8 cellular contexts compared by ENCODE assay signal in the genomic region with DNA sequence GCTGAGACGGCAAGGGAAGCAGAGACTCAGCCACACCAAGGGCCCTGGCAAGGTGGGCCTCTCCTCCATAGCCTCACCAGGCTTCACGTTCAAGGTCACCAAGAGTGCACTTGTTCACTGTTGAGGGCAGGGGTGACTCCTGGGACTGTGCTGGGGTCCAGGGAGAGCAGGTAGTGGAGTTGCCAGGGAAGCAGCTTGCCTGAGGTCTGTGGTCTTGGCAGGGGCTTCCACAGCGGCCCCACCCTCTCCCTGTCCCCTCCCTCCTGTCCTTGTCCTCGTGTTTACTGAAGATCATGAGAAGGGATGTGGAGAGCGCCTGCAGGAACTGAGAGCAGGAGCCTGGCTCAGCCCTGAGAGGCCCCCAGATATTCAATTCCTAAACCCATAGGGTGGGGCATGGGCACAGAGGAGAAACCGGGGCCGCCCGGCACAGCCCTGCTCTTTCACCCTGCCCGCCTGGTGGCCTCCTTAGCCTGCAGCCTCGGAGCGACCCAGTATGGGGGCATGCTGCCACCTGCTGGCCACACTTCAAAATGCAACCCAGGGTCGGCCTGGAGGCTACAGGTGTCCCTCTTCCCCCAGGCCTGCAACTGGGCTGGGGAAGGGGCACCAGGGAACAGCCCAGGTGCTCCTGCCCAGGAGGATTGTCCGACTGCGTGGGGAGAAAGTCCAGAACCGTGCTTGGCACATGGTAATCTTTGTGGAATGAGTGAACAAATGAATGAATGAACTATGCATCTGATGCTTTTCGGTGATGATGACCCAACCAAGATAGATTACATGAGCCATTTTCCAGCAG. TPM values are rescaled to one million over a fixed set of nuclear protein-coding genes. Genes with fewer than 3 reads are reported as not detected.
A peak's percentile ranks its signal among the peaks of the same experiment; 100 is the strongest.
DNase-seq lines count a peak whose midpoint lies in the region; ATAC-seq and TF ChIP-seq lines count a peak whose summit lies in the region.
"Not testable (repeated sequence)": the region's sequence is repeated elsewhere in the genome, so short reads cannot be mapped to it uniquely, and the experiment has no call there.

No MANE protein-coding gene starts in this region.

- not testable (repeated sequence) for H3K27ac Mint-ChIP-seq in WTC11, immature natural killer cell

- not testable (repeated sequence) for H3K4me3 Mint-ChIP-seq in WTC11
- H3K4me3 Mint-ChIP-seq in immature natural killer cell: peak overlapping the region in 1 of 5 donors; percentile 52

- not testable (repeated sequence) for H3K36me3 ChIP-seq in brain microvascular endothelial cell (replicated peaks)

- CTCF ChIA-PET in WTC11 (lab: Charles Lee): interaction anchor here (0.7 to 2.1 kb wide), 20 partner anchors 13 to 515 kb away, joined by 3 to 61 read pairs (median 5); no protein-coding TSS in a partner anchor

- in situ Hi-C loops in ACHN (cut with HindIII; ENCODE audit: low pct_ligation_motif_present, low pct_unique_long_range_greater_than_20kb, low sequenced_read_pairs); brain microvascular endothelial cell (cut with HindIII; ENCODE audit: low pct_ligation_motif_present, low sequenced_read_pairs): not testable (repeated sequence)

- not testable (repeated sequence) for H3K36me3 Mint-ChIP-seq in WTC11, immature natural killer cell

- not testable (repeated sequence) for H3K4me3 ChIP-seq in brain microvascular endothelial cell (ENCODE audit: low read depth, low read length)

- TF ChIP-seq CTCF in WTC11 (IDR thresholded peaks at IDR 0.05): peak; percentile 83
- TF ChIP-seq CTCF in brain microvascular endothelial cell (IDR thresholded peaks at IDR 0.05; ENCODE audit: low read depth, low read length, missing control alignments): peak; percentile 87

- H3K27me3 Mint-ChIP-seq in WTC11 (ENCODE audit: low read depth); immature natural killer cell (ENCODE audit: low read depth in 3 of 3): not testable (repeated sequence)

- DNase-seq in ACHN (peak; percentile 81), NCI-H2227 treated with DMSO at 0.1 percent for 48 hours (lab: John Stamatoyannopoulos, UW) (peak; percentile 38), WTC11 (ENCODE audit: low spot score) (peak; percentile 97), brain microvascular endothelial cell (peak; percentile 70), immature natural killer cell (peak; percentile 73 to 79 (median 74))
- peak; percentile 88 for DNase-seq in stimulated activated CD4-positive, alpha-beta T cell treated with anti-CD3 and anti-CD28 coated beads, Interleukin-12 subunit alpha, Interleukin-12 subunit beta, amount 100 ng/mL, for 4 hours

- H3K27me3 ChIP-seq in brain microvascular endothelial cell (replicated peaks): not testable (repeated sequence)

- peak; percentile 77 for ATAC-seq in GM18858 (IDR thresholded peaks at IDR 0.05; ENCODE audit: unreplicated experiment)
- peak; percentile 81 for ATAC-seq in HG03097 (IDR thresholded peaks at IDR 0.05; ENCODE audit: low FRiP score, unreplicated experiment)
- peak; percentile 78 for ATAC-seq in WTC11

- POLR2A ChIA-PET in WTC11 (lab: Charles Lee): not testable (repeated sequence)

- H3K27ac ChIP-seq in brain microvascular endothelial cell: not testable (repeated sequence)

- not testable (repeated sequence) for H3K4me1 Mint-ChIP-seq in WTC11, immature natural killer cell

- H3K9me3 Mint-ChIP-seq in WTC11, immature natural killer cell: not testable (repeated sequence)

TF ChIP-seq in WTC11, 78 proteins besides CTCF, POLR2A, EP300 and RAD21:
- 0 out of 2 replicates have a peak, but pooled peaks have one; percentile 32 for TF ChIP-seq ETV6 (CRISPR knock-in tag; IDR thresholded peaks at IDR 0.05)

RNA-seq across cellular contexts. Expression of a gene that starts 15.5 kb away (rescaled TPM):
- not detected in 3 replicates for total RNA-seq in WTC11 (2021)
- not detected for polyA plus RNA-seq in immature natural killer cell

RNA-seq across cellular contexts. Expression of a gene that starts 33.8 kb away (rescaled TPM):
- total RNA-seq in WTC11 (2021): 0.94 to 1.3 TPM (median 1.2 TPM) in 3 replicates
- polyA plus RNA-seq in immature natural killer cell: not detected

RNA-seq across cellular contexts. Expression of a gene that starts 47.2 kb away (rescaled TPM):
- 21.4 to 23.3 TPM (median 21.9 TPM) in 3 replicates for total RNA-seq in WTC11 (2021)
- polyA plus RNA-seq in immature natural killer cell: not detected

Comparison
In these comparisons a context has a peak if more than half of its experiments do, and no peak if none do; other contexts are left out.
1. DNase-seq: peak in every context shown above with its lines; median percentile 97 in WTC11; 88 in stimulated activated CD4-positive, alpha-beta T cell treated with anti-CD3 and anti-CD28 coated beads, Interleukin-12 subunit alpha, Interleukin-12 subunit beta, amount 100 ng/mL, for 4 hours; 81 in ACHN; 74 in immature natural killer cell; 70 in brain microvascular endothelial cell; 38 in NCI-H2227 treated with DMSO at 0.1 percent for 48 hours.